In genomic region chr1:65630855-65631254, GRCh38 we compare ENCODE assay signal across 21 cellular contexts.
DNase-seq lines count a peak whose midpoint lies in the region; ATAC-seq and TF ChIP-seq lines count a peak whose summit lies in the region.
"Had no signal": no experiment of that assay in that cellular context is flagged by ENCODE, and none has a peak within 500 bp of the region (broad histone marks: within the 10 kb centered on the region; RNA-seq: fewer than 3 reads in every experiment).

No MANE protein-coding gene starts in this region.

- H3K4me3 Mint-ChIP-seq in endothelial cell (ENCODE audit: unreplicated experiment) (no peak overlapping the region), mesothelial cell of epicardium (no peak overlapping the region)
- H3K4me3 Mint-ChIP-seq in activated CD4-positive, alpha-beta T cell treated with anti-CD3 and anti-CD28 coated beads, Interleukin-2, amount 10 ng/mL, durations not matched to agents 24 days and 14 days = no peak overlapping the region

- H3K27ac ChIP-seq in heart right ventricle (no peak overlapping the region), urinary bladder (ENCODE audit: low read depth) (peak overlapping the region; percentile 23), tibial artery (no peak overlapping the region)
- H3K27ac ChIP-seq: body of pancreas, HL-60 had no signal

- intact Hi-C loops in left cardiac atrium (cut with DNase I) = no loop called here
- intact Hi-C loops in heart right ventricle (cut with DNase I) = no loop called here
- intact Hi-C loops in tibial artery (cut with DNase I; ENCODE audit: low total_unique reads) = no loop called here
- intact Hi-C loops in activated CD4-positive, alpha-beta T cell treated with anti-CD3 and anti-CD28 coated beads, Interleukin-2, amount 10 ng/mL, durations not matched to agents 24 days and 14 days (cut with micrococcal nuclease) = no loop called here

- H3K9me3 Mint-ChIP-seq in endothelial cell (ENCODE audit: unreplicated experiment) (no peaks in the 10 kb centered on the region), mesothelial cell of epicardium (no peaks in the 10 kb centered on the region)
- H3K9me3 Mint-ChIP-seq in activated CD4-positive, alpha-beta T cell treated with anti-CD3 and anti-CD28 coated beads, Interleukin-2, amount 10 ng/mL, durations not matched to agents 24 days and 14 days = no peaks in the 10 kb centered on the region

- H3K27me3 ChIP-seq in heart right ventricle (no peaks in the 10 kb centered on the region), tibial artery (no peaks in the 10 kb centered on the region)
- H3K27me3 ChIP-seq: body of pancreas, upper lobe of left lung had no signal

- 54% methylated on average over 2 of the region's 2 CpGs for WGBS in heart right ventricle, 2 donors
- WGBS in urinary bladder = 44% methylated on average over 2 of the region's 2 CpGs

- H3K4me1 Mint-ChIP-seq in endothelial cell (ENCODE audit: unreplicated experiment) (peaks cover 15% of the 10 kb centered on the region), mesothelial cell of epicardium (peaks cover 8% of the 10 kb centered on the region)
- H3K4me1 Mint-ChIP-seq in activated CD4-positive, alpha-beta T cell treated with anti-CD3 and anti-CD28 coated beads, Interleukin-2, amount 10 ng/mL, durations not matched to agents 24 days and 14 days = no peaks in the 10 kb centered on the region

- DNase-seq in left cardiac atrium = peak; percentile 19
- no peak for DNase-seq in heart right ventricle
- no peak for DNase-seq in endothelial cell (ENCODE audit: low spot score)
- DNase-seq in mesothelial cell of epicardium (ENCODE audit: low spot score in 2 of 2, unreplicated experiment in 2 of 2) = no peak
- DNase-seq in T-helper 2 cell = no peak
- DNase-seq in tibial artery = no peak
- no peak for DNase-seq in activated CD4-positive, alpha-beta T cell treated with anti-CD3 and anti-CD28 coated beads, Interleukin-2, amount 10 ng/mL, durations not matched to agents 24 days and 14 days
- DNase-seq: activated CD4-positive, alpha-beta T cell treated with anti-CD3 and anti-CD28 coated beads for 4 hours; activated naive CD4-positive, alpha-beta T cell treated with Interleukin-2 at 50 U/mL for 16 hours; body of pancreas; C1 segment of cervical spinal cord; DMS153; left colon; NCI-H1105 treated with DMSO at 0.1 percent for 48 hours; NCI-H526 treated with DMSO at 0.1 percent for 48 hours; stimulated activated naive CD4-positive, alpha-beta T cell treated with Interleukin-2 at 50 U/mL for 16 hours; T-helper 9 cell; upper lobe of left lung had no signal

- ATAC-seq in left cardiac atrium = no peak
- no peak for ATAC-seq in heart right ventricle
- ATAC-seq: body of pancreas, left colon had no signal

- no peaks in the 10 kb centered on the region for H3K27me3 Mint-ChIP-seq in endothelial cell (ENCODE audit: unreplicated experiment)
- no peaks in the 10 kb centered on the region for H3K27me3 Mint-ChIP-seq in mesothelial cell of epicardium (ENCODE audit: low read depth)
- peaks cover 8% of the 10 kb centered on the region for H3K27me3 Mint-ChIP-seq in activated CD4-positive, alpha-beta T cell treated with anti-CD3 and anti-CD28 coated beads, Interleukin-2, amount 10 ng/mL, durations not matched to agents 24 days and 14 days
- H3K27me3 Mint-ChIP-seq: progenitor cell of endocrine pancreas had no signal

- no peaks in the 10 kb centered on the region for H3K36me3 ChIP-seq in heart right ventricle
- no peaks in the 10 kb centered on the region for H3K36me3 ChIP-seq in urinary bladder (ENCODE audit: insufficient read depth)
- H3K36me3 ChIP-seq in tibial artery = no peaks in the 10 kb centered on the region
- H3K36me3 ChIP-seq: upper lobe of left lung had no signal

- H3K36me3 Mint-ChIP-seq in endothelial cell (ENCODE audit: low read depth, unreplicated experiment) (no peaks in the 10 kb centered on the region), mesothelial cell of epicardium (no peaks in the 10 kb centered on the region)
- H3K36me3 Mint-ChIP-seq in activated CD4-positive, alpha-beta T cell treated with anti-CD3 and anti-CD28 coated beads, Interleukin-2, amount 10 ng/mL, durations not matched to agents 24 days and 14 days (ENCODE audit: low read depth) = no peaks in the 10 kb centered on the region

- H3K27ac Mint-ChIP-seq in endothelial cell (ENCODE audit: unreplicated experiment) (peak overlapping the region; percentile 81), mesothelial cell of epicardium (peak overlapping the region; percentile 51)
- no peak overlapping the region for H3K27ac Mint-ChIP-seq in activated CD4-positive, alpha-beta T cell treated with anti-CD3 and anti-CD28 coated beads, Interleukin-2, amount 10 ng/mL, durations not matched to agents 24 days and 14 days

- H3K9me3 ChIP-seq in heart right ventricle (no peaks in the 10 kb centered on the region), tibial artery (no peaks in the 10 kb centered on the region)
- H3K9me3 ChIP-seq: body of pancreas, upper lobe of left lung had no signal

- no peaks in the 10 kb centered on the region for H3K4me1 ChIP-seq in heart right ventricle
- H3K4me1 ChIP-seq in urinary bladder (ENCODE audit: insufficient read depth) = no peaks in the 10 kb centered on the region
- no peaks in the 10 kb centered on the region for H3K4me1 ChIP-seq in tibial artery

- TF ChIP-seq CTCF in heart right ventricle (IDR thresholded peaks at IDR 0.05) = no peak
- TF ChIP-seq CTCF in endothelial cell (IDR thresholded peaks at IDR 0.05; ENCODE audit: unreplicated experiment) = no peak
- no peak for TF ChIP-seq CTCF in mesothelial cell of epicardium (IDR thresholded peaks at IDR 0.05; ENCODE audit: unreplicated experiment)
- TF ChIP-seq CTCF in tibial artery (IDR thresholded peaks at IDR 0.05) = no peak

- H3K4me3 ChIP-seq in heart right ventricle (no peak overlapping the region), urinary bladder (ENCODE audit: low read depth, low read length) (no peak overlapping the region), tibial artery (no peak overlapping the region)
- H3K4me3 ChIP-seq: body of pancreas, upper lobe of left lung had no signal
